ENCODE assay signal across 16 cellular contexts in genomic region chr12:59121466-59121865, GRCh38.
A peak's percentile ranks its signal among the peaks of the same experiment; 100 is the strongest.
DNase-seq lines count a peak whose midpoint lies in the region; ATAC-seq, FAIRE-seq and TF ChIP-seq lines count a peak whose summit lies in the region.
"Had no signal": no experiment of that assay in that cellular context is flagged by ENCODE, and none has a peak within 500 bp of the region (broad histone marks: within the 10 kb centered on the region; RNA-seq: fewer than 3 reads in every experiment).

No MANE protein-coding gene starts in this region.

- TF ChIP-seq POLR2A in endothelial cell of umbilical vein (IDR thresholded peaks at IDR 0.05; ENCODE audit: low read depth, low read length) = no peak

- dilution Hi-C loops in endothelial cell of umbilical vein (cut with MboI; ENCODE audit: extremely low pct_ligation_motif_present, low sequenced_read_pairs) = no loop called here

- H3K27me3 ChIP-seq in endothelial cell of umbilical vein (ENCODE audit: control insufficient read depth in 2 of 2, insufficient read depth in 2 of 2, low read length in 2 of 2) = no peaks in the 10 kb centered on the region
- H3K27me3 ChIP-seq in skeletal muscle tissue (ENCODE audit: control insufficient read depth in 3 of 3, insufficient read depth in 3 of 3, low read length in 3 of 3) = no peaks in the 10 kb centered on the region
- H3K27me3 ChIP-seq in thoracic aorta (replicated peaks; ENCODE audit: insufficient read depth) = no peaks in the 10 kb centered on the region
- H3K27me3 ChIP-seq: BLaER1 had no signal

- TF ChIP-seq CTCF in AG10803 (conservative IDR thresholded peaks at IDR 0.05; ENCODE audit: low read length) (no peak), endothelial cell of umbilical vein (IDR thresholded peaks at IDR 0.05; ENCODE audit: extremely low read depth in 1 of 2, insufficient read depth in 1 of 2, low read depth in 1 of 2, low read length in 2 of 2) (no peak), thoracic aorta (IDR thresholded peaks at IDR 0.05) (no peak)

- H4K20me1 ChIP-seq in endothelial cell of umbilical vein (replicated peaks; ENCODE audit: control insufficient read depth, extremely low read depth, insufficient read depth, low read length) = no peaks in the 10 kb centered on the region
- H4K20me1 ChIP-seq: BLaER1 had no signal

- H3K36me3 ChIP-seq in endothelial cell of umbilical vein (ENCODE audit: control insufficient read depth in 2 of 2, extremely low read depth in 1 of 2, insufficient read depth in 2 of 2, low read length in 2 of 2) (no peaks in the 10 kb centered on the region), skeletal muscle tissue (ENCODE audit: control insufficient read depth in 3 of 3, insufficient read depth in 3 of 3, low read length in 3 of 3) (no peaks in the 10 kb centered on the region), thoracic aorta (no peaks in the 10 kb centered on the region)
- H3K36me3 ChIP-seq: BLaER1 had no signal

- CTCF ChIA-PET in endothelial cell of umbilical vein (lab: Charles Lee) = interaction anchor here (1.9 kb wide), 1 partner anchor 8 kb away, joined by 5 read pairs; no protein-coding TSS in a partner anchor

- H3K9me1 ChIP-seq in endothelial cell of umbilical vein (replicated peaks; ENCODE audit: control insufficient read depth, extremely low read depth, insufficient read depth, low read length) = no peaks in the 10 kb centered on the region

- peak; percentile 40 for DNase-seq in AG10803 (ENCODE audit: low read depth)
- peak; percentile 20 for DNase-seq in endothelial cell of umbilical vein (ENCODE audit: low read depth, low spot score)
- no peak for DNase-seq in thoracic aorta (ENCODE audit: low spot score)
- no peak for DNase-seq in GF-D8 (lab: John Stamatoyannopoulos, UW)
- DNase-seq in CD1c-positive myeloid dendritic cell (ENCODE audit: extremely low spot score) = no peak
- DNase-seq in pons (ENCODE audit: low spot score) = no peak
- DNase-seq: AML-193; CD4-positive, CD25-positive, alpha-beta regulatory T cell; DMS53; H7 had no signal

- intact Hi-C loops in endothelial cell of umbilical vein (cut with micrococcal nuclease) = no loop called here

- no peak overlapping the region for H3K4me3 ChIP-seq in AG10803 (ENCODE audit: low read length)
- H3K4me3 ChIP-seq in endothelial cell of umbilical vein (replicated peaks in 1 of 3; ENCODE audit: insufficient read depth in 1 of 3, low read depth in 1 of 3, low read length in 3 of 3) = no peak overlapping the region
- no peak overlapping the region for H3K4me3 ChIP-seq in skeletal muscle tissue (ENCODE audit: low read length in 3 of 3)
- no peak overlapping the region for H3K4me3 ChIP-seq in thoracic aorta
- H3K4me3 ChIP-seq: BLaER1, GM23338 had no signal

- H3K4me1 ChIP-seq in endothelial cell of umbilical vein (ENCODE audit: control insufficient read depth, extremely low read depth, insufficient read depth, low read length) (peaks cover 8% of the 10 kb centered on the region), skeletal muscle tissue (ENCODE audit: control insufficient read depth in 3 of 3, insufficient read depth in 3 of 3, low read length in 3 of 3) (peaks cover 0 to 4% (median 0%) of the 10 kb centered on the region in 3 donors), thoracic aorta (ENCODE audit: control insufficient read depth in 1 of 2, low read depth in 2 of 2) (peaks cover 18 to 44% of the 10 kb centered on the region in 2 donors)
- H3K4me1 ChIP-seq: BLaER1 had no signal

- ATAC-seq in thoracic aorta (ENCODE audit: insufficient number of reproducible peaks, low FRiP score, low read depth) (no peak), GM21526 (IDR thresholded peaks at IDR 0.05; ENCODE audit: low FRiP score, unreplicated experiment) (no peak)
- ATAC-seq: GM23338 had no signal

- BruUV-seq in endothelial cell of umbilical vein (replicated peaks; lab: Mats Ljungman, UMichigan) = no TSS peak

- no peak overlapping the region for H3K9ac ChIP-seq in endothelial cell of umbilical vein (replicated peaks; ENCODE audit: extremely low read depth, insufficient read depth, low read length)
- H3K9ac ChIP-seq in skeletal muscle tissue (ENCODE audit: low read depth in 1 of 3, low read length in 3 of 3) = no peak overlapping the region
- H3K9ac ChIP-seq: BLaER1 had no signal

- H3K9me3 ChIP-seq in endothelial cell of umbilical vein (replicated peaks; ENCODE audit: control insufficient read depth, insufficient read depth, low read length) (no peaks in the 10 kb centered on the region), skeletal muscle tissue (ENCODE audit: control insufficient read depth in 3 of 3, low read length in 3 of 3) (no peaks in the 10 kb centered on the region), thoracic aorta (no peaks in the 10 kb centered on the region)
- H3K9me3 ChIP-seq: BLaER1 had no signal

- H3K27ac ChIP-seq in endothelial cell of umbilical vein (ENCODE audit: insufficient read depth, low read depth, low read length) (no peak overlapping the region), skeletal muscle tissue (ENCODE audit: low read depth, low read length) (peak overlapping the region; percentile 48), thoracic aorta (peak overlapping the region; percentile 61 to 66)
- H3K27ac ChIP-seq: 22Rv1, BLaER1, HL-60 had no signal

- POLR2A ChIA-PET in endothelial cell of umbilical vein (lab: Charles Lee) = no interaction called here

- no peak for FAIRE-seq in endothelial cell of umbilical vein (lab: Jason Lieb, UNC)

- no peak overlapping the region for H3K4me2 ChIP-seq in endothelial cell of umbilical vein (ENCODE audit: insufficient read depth, low read length)
- H3K4me2 ChIP-seq: BLaER1, GM23338 had no signal

- H2AFZ ChIP-seq in endothelial cell of umbilical vein (ENCODE audit: low read depth, low read length) = no peak overlapping the region
- H2AFZ ChIP-seq: GM23338 had no signal

- H3K79me2 ChIP-seq in endothelial cell of umbilical vein (ENCODE audit: control insufficient read depth, insufficient read depth, low read length) = no peaks in the 10 kb centered on the region

TF ChIP-seq in endothelial cell of umbilical vein, 7 proteins besides CTCF, POLR2A, EP300 and RAD21:
- no peak for TF ChIP-seq MYC (IDR thresholded peaks at IDR 0.05; ENCODE audit: low read depth, low read length)
- TF ChIP-seq POLR2AphosphoS5 (IDR thresholded peaks at IDR 0.05; ENCODE audit: insufficient read depth, low read depth, low read length) = no peak
- no peak for TF ChIP-seq MAX (IDR thresholded peaks at IDR 0.05; ENCODE audit: insufficient read depth, insufficient read length)
- no peak for TF ChIP-seq FOS (IDR thresholded peaks at IDR 0.05; ENCODE audit: borderline replicate concordance, insufficient read depth, low read length)
- TF ChIP-seq JUN (IDR thresholded peaks at IDR 0.05; ENCODE audit: borderline replicate concordance, insufficient read depth, insufficient read length, low read depth) = no peak
- TF ChIP-seq EZH2 (IDR thresholded peaks at IDR 0.05; ENCODE audit: borderline replicate concordance, low read depth, low read length, severe bottlenecking) = no peak
- no peak for TF ChIP-seq GATA2 (IDR thresholded peaks at IDR 0.05; ENCODE audit: insufficient read depth, insufficient read length, low read depth, low read length)
TF ChIP-seq in endothelial cell of umbilical vein: peak in this region for 0.

Comparison
In these comparisons a context has a peak if more than half of its experiments do, and no peak if none do; other contexts are left out.
1. DNase-seq: peak in AG10803 (single experiment) and endothelial cell of umbilical vein (single experiment); none in thoracic aorta (single experiment), GF-D8 (single experiment), CD1c-positive myeloid dendritic cell (single experiment) and pons (single experiment).